15 cellular contexts compared by ENCODE assay signal in the genomic region with DNA sequence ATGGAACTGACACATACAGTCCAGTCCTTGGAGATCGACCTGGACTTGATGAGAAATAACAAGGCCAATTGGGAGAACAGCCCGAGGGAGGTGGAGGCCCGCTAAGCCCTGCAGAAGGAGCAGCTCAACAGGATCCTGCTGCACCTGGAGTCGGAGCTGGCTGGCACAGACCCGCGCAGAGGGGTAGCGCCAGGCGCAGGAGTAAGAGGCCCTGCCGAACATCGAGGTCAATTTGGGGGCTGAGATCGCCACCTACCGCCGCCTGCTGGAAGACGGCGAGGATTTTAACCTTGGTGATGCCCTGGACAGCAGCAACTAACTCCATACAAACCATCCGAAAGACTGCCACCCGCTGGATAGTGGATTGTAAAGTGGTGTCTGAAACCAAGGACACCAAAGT.
DNase-seq lines count a peak whose midpoint lies in the region; ATAC-seq and TF ChIP-seq lines count a peak whose summit lies in the region.
"Had no signal": no experiment of that assay in that cellular context is flagged by ENCODE, and none has a peak within 500 bp of the region (broad histone marks: within the 10 kb centered on the region; RNA-seq: fewer than 3 reads in every experiment).

No MANE protein-coding gene starts in this region.

- H3K4me3 ChIP-seq in GM12865 (ENCODE audit: low read depth, low read length) = no peak overlapping the region
- H3K4me3 ChIP-seq: right lobe of liver had no signal

- H3K27ac ChIP-seq in 22Rv1 = no peak overlapping the region
- H3K27ac ChIP-seq: right lobe of liver had no signal

- no peak for ATAC-seq in GM19324 (IDR thresholded peaks at IDR 0.05; ENCODE audit: low FRiP score, unreplicated experiment)
- ATAC-seq in HG03175 (IDR thresholded peaks at IDR 0.05; ENCODE audit: unreplicated experiment) = no peak
- ATAC-seq: right lobe of liver; stimulated activated naive B cell treated with anti-CD40 and anti-IgM and Interleukin-4, amounts not matched to agents 10 μg/mL and 1 μg/mL and 100 μg/mL, for 72 hours had no signal

- TF ChIP-seq CTCF in 22Rv1 (IDR thresholded peaks at IDR 0.05) = peak; percentile 32; the same call in 1 of the 2 replicates
- TF ChIP-seq CTCF in GM12865 (IDR thresholded peaks at IDR 0.05; ENCODE audit: insufficient read depth, low read depth, low read length, missing control alignments) = peak; percentile 3

- DNase-seq in GM12865 (ENCODE audit: low read depth) = peak; percentile 17
- peak; percentile 16 for DNase-seq in RPMI8226
- DNase-seq in iPS DF 4.7 (ENCODE audit: extremely low read depth, low spot score) = peak; percentile 60
- no peak for DNase-seq in NCI-H187 (lab: John Stamatoyannopoulos, UW)
- no peak for DNase-seq in hippocampal formation (lab: John Stamatoyannopoulos, UW)
- DNase-seq: DMS79 treated with DMSO at 0.1 percent for 48 hours; IMR-90; NCI-H1417; NCI-H446 treated with DMSO at 0.1 percent for 48 hours; stimulated activated naive B cell treated with anti-CD40 and anti-IgM and Interleukin-4, amounts not matched to agents 10 μg/mL and 1 μg/mL and 100 μg/mL, for 72 hours; T1000 had no signal

Comparison
In these comparisons a context has a peak if more than half of its experiments do, and no peak if none do; other contexts are left out.
1. DNase-seq: peak in GM12865 (single experiment), RPMI8226 (single experiment) and iPS DF 4.7 (single experiment); none in NCI-H187 (0 of 2) and hippocampal formation (0 of 2).